ENCODE assay signal across 36 cellular contexts in the genomic region with DNA sequence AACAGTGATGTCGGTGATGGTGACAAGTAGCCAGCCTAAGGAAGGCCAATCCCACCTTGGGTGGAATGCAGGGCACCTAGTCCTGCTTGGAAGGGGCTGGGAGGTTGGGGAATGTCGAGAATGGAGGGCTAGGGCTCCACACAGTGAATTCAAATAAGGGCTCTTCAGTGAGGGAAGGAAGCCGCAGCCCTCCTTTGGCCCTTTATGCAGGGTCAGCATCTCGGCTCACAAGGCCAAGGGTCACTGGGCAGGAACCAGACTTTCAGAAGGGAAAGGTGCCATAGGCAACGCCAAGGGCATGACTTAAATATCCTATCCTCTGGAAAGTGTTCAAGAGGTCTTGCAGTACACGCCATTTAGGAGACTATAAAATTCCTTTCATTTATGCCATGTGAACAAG. TPM values are rescaled to one million over a fixed set of nuclear protein-coding genes. Genes with fewer than 3 reads are reported as not detected.
"Had no signal": no experiment of that assay in that cellular context is flagged by ENCODE, and none has a peak within 500 bp of the region (broad histone marks: within the 10 kb centered on the region; RNA-seq: fewer than 3 reads in every experiment).

No MANE protein-coding gene starts in this region.

- H3K4me1 ChIP-seq: adrenal gland, ascending aorta had no signal

- H3K27ac Mint-ChIP-seq: activated B cell treated with CpG ODN at 0.5 μM for 24 hours; activated CD4-positive, alpha-beta memory T cell treated with anti-CD3 and anti-CD28 coated beads for 36 hours; activated CD4-positive, alpha-beta T cell treated with anti-CD3 and anti-CD28 coated beads, Interleukin-2, amount 10 ng/mL, durations not matched to agents 24 days and 14 days; activated CD8-positive, alpha-beta T cell treated with anti-CD3 and anti-CD28 coated beads for 36 hours; activated naive CD4-positive, alpha-beta T cell treated with anti-CD3 and anti-CD28 coated beads for 36 hours; activated naive CD4-positive, alpha-beta T cell treated with anti-CD3 and anti-CD28 coated beads, Interleukin-2, amount 50 U/mL, for 72 hours; activated naive CD8-positive, alpha-beta T cell treated with anti-CD3 and anti-CD28 coated beads for 36 hours; T-helper 1 cell treated with Interleukin-12 subunit alpha and Interleukin-12 subunit beta and Interleukin-4 antibody, amounts not matched to agents 30 μg/mL and 1 μg/mL, for 36 hours; T-helper 2 cell treated with Interferon-gamma antibody and Interleukin-4, amounts not matched to agents 5 μg/mL and 100 μg/mL, for 36 hours had no signal

- H3K27me3 Mint-ChIP-seq: activated B cell treated with CpG ODN at 0.5 μM for 24 hours; activated CD4-positive, alpha-beta memory T cell treated with anti-CD3 and anti-CD28 coated beads for 36 hours had no signal

- H3K4me3 Mint-ChIP-seq: activated B cell treated with CpG ODN at 0.5 μM for 24 hours; activated CD4-positive, alpha-beta memory T cell treated with anti-CD3 and anti-CD28 coated beads for 36 hours; activated CD4-positive, alpha-beta T cell treated with anti-CD3 and anti-CD28 coated beads, Interleukin-2, amount 10 ng/mL, durations not matched to agents 24 days and 14 days; activated CD8-positive, alpha-beta T cell treated with anti-CD3 and anti-CD28 coated beads for 36 hours; activated naive CD4-positive, alpha-beta T cell treated with anti-CD3 and anti-CD28 coated beads for 36 hours; activated naive CD8-positive, alpha-beta T cell treated with anti-CD3 and anti-CD28 coated beads for 36 hours; activated T-cell treated with anti-CD3 and anti-CD28 coated beads, Interleukin-2, amount 50 U/mL, for 4 hours; brain; central memory CD8-positive, alpha-beta T cell; T-helper 1 cell treated with Interleukin-12 subunit alpha and Interleukin-12 subunit beta and Interleukin-4 antibody, amounts not matched to agents 30 μg/mL and 1 μg/mL, for 36 hours; T-helper 2 cell treated with Interferon-gamma antibody and Interleukin-4, amounts not matched to agents 5 μg/mL and 100 μg/mL, for 36 hours had no signal

- H3K36me3 Mint-ChIP-seq: activated CD4-positive, alpha-beta memory T cell treated with anti-CD3 and anti-CD28 coated beads for 36 hours; activated naive CD4-positive, alpha-beta T cell treated with anti-CD3 and anti-CD28 coated beads, Interleukin-2, amount 50 U/mL, for 72 hours; activated naive CD8-positive, alpha-beta T cell treated with anti-CD3 and anti-CD28 coated beads for 36 hours; brain had no signal

- H3K4me3 ChIP-seq: adrenal gland, ascending aorta, cardiac muscle cell had no signal

- H3K4me1 Mint-ChIP-seq: activated B cell treated with CpG ODN at 0.5 μM for 24 hours; activated naive CD8-positive, alpha-beta T cell treated with anti-CD3 and anti-CD28 coated beads for 36 hours; central memory CD8-positive, alpha-beta T cell had no signal

- FAIRE-seq: bronchial epithelial cell, TTC549 had no signal

- H3K27ac ChIP-seq: adrenal gland, cardiac muscle cell, VCaP had no signal

- H3K27me3 ChIP-seq: adrenal gland, ascending aorta, cardiac muscle cell had no signal

- H3K9me3 ChIP-seq: adrenal gland, ascending aorta had no signal

- ATAC-seq: activated CD8-positive, alpha-beta T cell treated with anti-CD3 and anti-CD28 coated beads for 36 hours; activated naive CD4-positive, alpha-beta T cell treated with anti-CD3 and anti-CD28 coated beads, Interleukin-2, amount 50 U/mL, for 72 hours; activated T-cell treated with anti-CD3 and anti-CD28 coated beads, Interleukin-2, amount 50 U/mL, for 4 hours had no signal

- H3K9me3 Mint-ChIP-seq: activated B cell treated with CpG ODN at 0.5 μM for 24 hours; central memory CD8-positive, alpha-beta T cell; T-helper 2 cell treated with Interferon-gamma antibody and Interleukin-4, amounts not matched to agents 5 μg/mL and 100 μg/mL, for 36 hours had no signal

- DNase-seq: activated B cell treated with CpG ODN at 0.5 μM for 24 hours; activated CD4-positive, alpha-beta memory T cell treated with anti-CD3 and anti-CD28 coated beads for 36 hours; activated CD4-positive, alpha-beta T cell treated with anti-CD3 and anti-CD28 coated beads for 4 hours; activated CD4-positive, alpha-beta T cell treated with anti-CD3 and anti-CD28 coated beads, Interleukin-2, amount 10 ng/mL, durations not matched to agents 24 days and 14 days; activated CD4-positive, alpha-beta T cell treated with anti-CD3 and anti-CD28 coated beads, Interleukin-2, amount 50 U/mL, for 1 hour; activated CD4-positive, alpha-beta T cell treated with anti-CD3 and anti-CD28 coated beads, Interleukin-2, amount 50 U/mL, for 4 hours; activated CD4-positive, CD25-positive, alpha-beta regulatory T cell treated with anti-CD3 and anti-CD28 coated beads, Interleukin-2, amount 50 U/mL, for 72 hours; activated CD8-positive, alpha-beta memory T cell treated with anti-CD3 and anti-CD28 coated beads, Interleukin-2, amount 50 U/mL, for 4 hours; activated CD8-positive, alpha-beta T cell treated with anti-CD3 and anti-CD28 coated beads for 36 hours; activated effector memory CD4-positive, alpha-beta T cell treated with anti-CD3 and anti-CD28 coated beads, Interleukin-2, amount 50 U/mL, for 16 hours; activated gamma-delta T cell treated with Interleukin-2 at 50 U/mL for 16 hours; activated naive CD4-positive, alpha-beta T cell; activated naive CD4-positive, alpha-beta T cell treated with anti-CD3 and anti-CD28 coated beads for 36 hours; activated naive CD4-positive, alpha-beta T cell treated with anti-CD3 and anti-CD28 coated beads, Interleukin-2, amount 50 U/mL, for 16 hours; activated naive CD8-positive, alpha-beta T cell treated with anti-CD3 and anti-CD28 coated beads for 36 hours; activated T-cell treated with anti-CD3 and anti-CD28 coated beads for 4 hours; activated T-cell treated with anti-CD3 and anti-CD28 coated beads, Interleukin-2, amount 50 U/mL, for 1 hour; activated T-cell treated with anti-CD3 and anti-CD28 coated beads, Interleukin-2, amount 50 U/mL, for 4 hours; adrenal gland; amniotic stem cell; anterior cingulate cortex; caudate nucleus; cerebellar nuclear complex; T-helper 1 cell; T-helper 2 cell; T-helper 9 cell had no signal

- H3K36me3 ChIP-seq: adrenal gland, ascending aorta, cardiac muscle cell had no signal

RNA-seq across cellular contexts. Expression of a gene that starts 56.9 kb away (rescaled TPM):
- total RNA-seq: activated B cell treated with CpG ODN at 0.5 μM for 24 hours; activated CD4-positive, alpha-beta memory T cell treated with anti-CD3 and anti-CD28 coated beads for 36 hours; activated CD4-positive, alpha-beta T cell treated with anti-CD3 and anti-CD28 coated beads, Interleukin-2, amount 10 ng/mL, durations not matched to agents 24 days and 14 days; activated CD8-positive, alpha-beta T cell treated with anti-CD3 and anti-CD28 coated beads for 36 hours; activated naive CD4-positive, alpha-beta T cell treated with anti-CD3 and anti-CD28 coated beads for 36 hours; activated naive CD4-positive, alpha-beta T cell treated with anti-CD3 and anti-CD28 coated beads, Interleukin-2, amount 50 U/mL, for 72 hours; activated naive CD8-positive, alpha-beta T cell treated with anti-CD3 and anti-CD28 coated beads for 36 hours; bronchial epithelial cell had no signal
